In the genomic region with DNA sequence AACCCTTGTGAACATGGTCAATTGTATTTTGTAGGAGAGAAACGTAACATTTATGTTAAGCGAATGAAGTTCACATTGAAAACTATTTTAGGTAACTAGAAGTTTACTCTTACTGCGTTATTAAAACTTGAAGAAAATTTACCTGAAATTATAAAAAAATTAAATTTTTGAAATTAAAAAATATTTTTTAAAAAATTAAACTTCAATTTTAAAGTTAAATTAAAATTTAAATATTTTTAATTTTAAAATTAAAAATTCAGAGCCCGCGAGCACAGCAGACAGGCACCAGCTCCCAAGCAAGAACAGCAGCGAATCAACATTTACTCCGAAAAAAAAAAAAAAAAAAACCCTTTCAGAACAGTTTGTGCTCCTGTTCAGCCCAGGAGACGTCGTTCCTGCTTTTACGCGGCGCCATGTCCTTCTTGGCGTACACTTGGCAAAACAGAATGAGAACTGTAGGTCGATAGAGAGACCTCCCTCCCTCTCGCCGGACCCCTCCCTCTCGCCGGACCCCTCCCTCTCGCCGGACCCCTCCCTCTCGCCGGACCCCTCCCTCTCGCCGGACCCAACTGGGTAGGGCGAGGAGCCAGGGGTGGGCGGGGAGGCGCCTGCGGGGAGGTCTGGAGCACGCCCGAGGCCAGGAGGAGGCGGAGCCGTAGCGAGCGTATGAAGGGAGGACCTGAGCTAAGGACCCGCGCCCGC, we compare ENCODE assay signal across 8 cellular contexts.
DNase-seq lines count a peak whose midpoint lies in the region; ATAC-seq and TF ChIP-seq lines count a peak whose summit lies in the region.

No MANE protein-coding gene starts in this region.

- TF ChIP-seq POLR2A in sigmoid colon (IDR thresholded peaks at IDR 0.05) (no peak), GM18505 (IDR thresholded peaks at IDR 0.05; ENCODE audit: borderline replicate concordance, extremely low read depth, insufficient read depth, insufficient read length) (no peak)

- no peaks in the 10 kb centered on the region for H3K27me3 Mint-ChIP-seq in WTC11 (ENCODE audit: low read depth)
- H3K27me3 Mint-ChIP-seq in activated T-helper 17 cell treated with anti-CD3 and anti-CD28 coated beads, Interleukin-2, amount 50 U/mL, for 72 hours, result peaks cover 31% of the 10 kb centered on the region

- ATAC-seq in WTC11, result peak; percentile 98
- no peak for ATAC-seq in activated T-helper 17 cell treated with anti-CD3 and anti-CD28 coated beads, Interleukin-2, amount 50 U/mL, for 72 hours (replicated peaks)
- no peak for ATAC-seq in GM18505 (IDR thresholded peaks at IDR 0.05; ENCODE audit: unreplicated experiment)

- no peak overlapping the region for H3K27ac Mint-ChIP-seq in WTC11
- no peak overlapping the region for H3K27ac Mint-ChIP-seq in activated T-helper 17 cell treated with anti-CD3 and anti-CD28 coated beads, Interleukin-2, amount 50 U/mL, for 72 hours

- TF ChIP-seq CTCF in WTC11 (IDR thresholded peaks at IDR 0.05), result no peak
- no peak for TF ChIP-seq CTCF in cardiac muscle cell (IDR thresholded peaks at IDR 0.05; ENCODE audit: low read depth, low read length)
- TF ChIP-seq CTCF in sigmoid colon (IDR thresholded peaks at IDR 0.05), result no peak

- peaks cover 12% of the 10 kb centered on the region for H3K9me3 Mint-ChIP-seq in WTC11
- peaks cover 4% of the 10 kb centered on the region for H3K9me3 Mint-ChIP-seq in activated T-helper 17 cell treated with anti-CD3 and anti-CD28 coated beads, Interleukin-2, amount 50 U/mL, for 72 hours

- POLR2A ChIA-PET in HEK293T (lab: Yijun Ruan, JAX), result interaction anchor here (1.1 kb wide), 1 partner anchor 10 kb away, joined by 3 read pairs; no protein-coding TSS in a partner anchor
- POLR2A ChIA-PET in WTC11 (lab: Charles Lee), result no interaction called here

- H3K27ac ChIP-seq in cardiac muscle cell, result no peak overlapping the region
- peak overlapping the region; percentile 50 to 80 (median 72) for H3K27ac ChIP-seq in sigmoid colon

- H3K4me1 Mint-ChIP-seq in WTC11, result no peaks in the 10 kb centered on the region
- H3K4me1 Mint-ChIP-seq in activated T-helper 17 cell treated with anti-CD3 and anti-CD28 coated beads, Interleukin-2, amount 50 U/mL, for 72 hours, result peaks cover 5% of the 10 kb centered on the region

- no peaks in the 10 kb centered on the region for H3K27me3 ChIP-seq in cardiac muscle cell
- H3K27me3 ChIP-seq in sigmoid colon, result no peaks in the 10 kb centered on the region

- CTCF ChIA-PET in HEK293T (lab: Yijun Ruan, JAX), result no interaction called here
- CTCF ChIA-PET in WTC11 (lab: Charles Lee), result interaction anchor here (1.0 to 1.6 kb wide), 4 partner anchors 13 to 729 kb away, joined by 3 to 8 read pairs (median 4); no protein-coding TSS in a partner anchor

- H3K4me3 Mint-ChIP-seq in WTC11, result peak overlapping the region; percentile 57
- no peak overlapping the region for H3K4me3 Mint-ChIP-seq in activated T-helper 17 cell treated with anti-CD3 and anti-CD28 coated beads, Interleukin-2, amount 50 U/mL, for 72 hours

- DNase-seq in Daoy (ENCODE audit: low read depth) (peak; percentile 81), HEK293T (ENCODE audit: extremely low spot score) (peak; percentile 50), WTC11 (ENCODE audit: low spot score) (peak; percentile 87), cardiac muscle cell (ENCODE audit: low read depth in 1 of 2, low spot score in 1 of 2) (peak; percentile 52 to 82), sigmoid colon (peak; percentile 93), GF-D8 (lab: John Stamatoyannopoulos, UW) (no peak)

- peak overlapping the region; percentile 33 for H3K4me3 ChIP-seq in cardiac muscle cell
- H3K4me3 ChIP-seq in sigmoid colon, result peak overlapping the region; percentile 35 to 50 (median 44)

- H3K4me1 ChIP-seq in cardiac muscle cell (ENCODE audit: low read depth) (peaks cover 4% of the 10 kb centered on the region), sigmoid colon (peaks cover 0 to 11% (median 0%) of the 10 kb centered on the region in 4 donors)

- H3K9me3 ChIP-seq in cardiac muscle cell (ENCODE audit: low read depth) (no peaks in the 10 kb centered on the region), sigmoid colon (peaks cover 0 to 2% (median 0%) of the 10 kb centered on the region in 4 donors)

- TF ChIP-seq EP300 in sigmoid colon (IDR thresholded peaks at IDR 0.05), result peak in 2 of 4 donors; percentile 15 to 34

- peaks cover 6% of the 10 kb centered on the region for H3K36me3 Mint-ChIP-seq in WTC11
- no peaks in the 10 kb centered on the region for H3K36me3 Mint-ChIP-seq in activated T-helper 17 cell treated with anti-CD3 and anti-CD28 coated beads, Interleukin-2, amount 50 U/mL, for 72 hours (ENCODE audit: low read depth)

- WGBS in sigmoid colon, 2 donors, result 18 to 48% methylated on average over 33 to 37 of the region's 37 CpGs

- H3K36me3 ChIP-seq in cardiac muscle cell, result no peaks in the 10 kb centered on the region
- H3K36me3 ChIP-seq in sigmoid colon, result no peaks in the 10 kb centered on the region

- intact Hi-C loops in sigmoid colon (cut with DNase I), result loop anchor here (5.0 kb wide), 1 partner anchor 517 kb away; no protein-coding TSS in a partner anchor

TF ChIP-seq in HEK293T, 16 proteins besides CTCF, POLR2A, EP300 and RAD21:
- no peak for TF ChIP-seq BHLHE40 (IDR thresholded peaks at IDR 0.05; ENCODE audit: borderline replicate concordance)
- TF ChIP-seq, protein P1, sequence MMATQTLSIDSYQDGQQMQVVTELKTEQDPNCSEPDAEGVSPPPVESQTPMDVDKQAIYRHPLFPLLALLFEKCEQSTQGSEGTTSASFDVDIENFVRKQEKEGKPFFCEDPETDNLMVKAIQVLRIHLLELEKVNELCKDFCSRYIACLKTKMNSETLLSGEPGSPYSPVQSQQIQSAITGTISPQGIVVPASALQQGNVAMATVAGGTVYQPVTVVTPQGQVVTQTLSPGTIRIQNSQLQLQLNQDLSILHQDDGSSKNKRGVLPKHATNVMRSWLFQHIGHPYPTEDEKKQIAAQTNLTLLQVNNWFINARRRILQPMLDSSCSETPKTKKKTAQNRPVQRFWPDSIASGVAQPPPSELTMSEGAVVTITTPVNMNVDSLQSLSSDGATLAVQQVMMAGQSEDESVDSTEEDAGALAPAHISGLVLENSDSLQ (IDR thresholded peaks at IDR 0.05), result no peak
- no peak for TF ChIP-seq ELF4 (IDR thresholded peaks at IDR 0.05)

TF ChIP-seq in WTC11, 78 proteins besides CTCF, POLR2A, EP300 and RAD21:
- TF ChIP-seq ZNF396 (CRISPR knock-in tag; IDR thresholded peaks at IDR 0.05; ENCODE audit: borderline replicate concordance) (no peak; the same call in 1 of the 2 replicates), HMGA2 (CRISPR knock-in tag; IDR thresholded peaks at IDR 0.05) (peak; percentile 91), ZNF263 (CRISPR knock-in tag; IDR thresholded peaks at IDR 0.05; ENCODE audit: low read depth) (peak; percentile 46; the same call in 1 of the 2 replicates)
- TF ChIP-seq, protein P2, sequence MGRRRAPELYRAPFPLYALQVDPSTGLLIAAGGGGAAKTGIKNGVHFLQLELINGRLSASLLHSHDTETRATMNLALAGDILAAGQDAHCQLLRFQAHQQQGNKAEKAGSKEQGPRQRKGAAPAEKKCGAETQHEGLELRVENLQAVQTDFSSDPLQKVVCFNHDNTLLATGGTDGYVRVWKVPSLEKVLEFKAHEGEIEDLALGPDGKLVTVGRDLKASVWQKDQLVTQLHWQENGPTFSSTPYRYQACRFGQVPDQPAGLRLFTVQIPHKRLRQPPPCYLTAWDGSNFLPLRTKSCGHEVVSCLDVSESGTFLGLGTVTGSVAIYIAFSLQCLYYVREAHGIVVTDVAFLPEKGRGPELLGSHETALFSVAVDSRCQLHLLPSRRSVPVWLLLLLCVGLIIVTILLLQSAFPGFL (CRISPR knock-in tag; IDR thresholded peaks at IDR 0.05; ENCODE audit: borderline replicate concordance), result no peak
